21 cellular contexts compared by ENCODE assay signal in genomic region chr7:129688503-129689222, GRCh38.
A peak's percentile ranks its signal among the peaks of the same experiment; 100 is the strongest.
DNase-seq lines count a peak whose midpoint lies in the region; ATAC-seq and TF ChIP-seq lines count a peak whose summit lies in the region.
"Had no signal": no experiment of that assay in that cellular context is flagged by ENCODE, and none has a peak within 500 bp of the region (broad histone marks: within the 10 kb centered on the region; RNA-seq: fewer than 3 reads in every experiment).

No MANE protein-coding gene starts in this region.

- intact Hi-C loops in CD14-positive monocyte (cut with micrococcal nuclease), result no loop called here
- intact Hi-C loops in Right ventricle myocardium inferior (cut with DNase I), result no loop called here
- intact Hi-C loops in MCF 10A (cut with micrococcal nuclease), result no loop called here

- POLR2A ChIA-PET in MCF 10A (lab: Yijun Ruan, JAX), result interaction anchor here (0.7 kb wide), 1 partner anchor 300 kb away, joined by 3 read pairs; no protein-coding TSS in a partner anchor

- H3K36me3 Mint-ChIP-seq in CD14-positive monocyte, result peaks cover 58 to 59% of the 10 kb centered on the region in 2 donors
- H3K36me3 Mint-ChIP-seq in osteocyte (ENCODE audit: unreplicated experiment), result peaks cover 28% of the 10 kb centered on the region
- H3K36me3 Mint-ChIP-seq in MCF 10A (ENCODE audit: insufficient read depth, unreplicated experiment), result peaks cover 25% of the 10 kb centered on the region

- H3K4me1 Mint-ChIP-seq in CD14-positive monocyte, result peaks cover 2% of the 10 kb centered on the region
- H3K4me1 Mint-ChIP-seq in osteocyte (ENCODE audit: unreplicated experiment), result peaks cover 19% of the 10 kb centered on the region
- H3K4me1 Mint-ChIP-seq in MCF 10A (ENCODE audit: insufficient read depth, unreplicated experiment), result peaks cover 21% of the 10 kb centered on the region

- no peaks in the 10 kb centered on the region for H3K9me3 Mint-ChIP-seq in CD14-positive monocyte
- H3K9me3 Mint-ChIP-seq in osteocyte (ENCODE audit: unreplicated experiment), result no peaks in the 10 kb centered on the region
- H3K9me3 Mint-ChIP-seq in MCF 10A (ENCODE audit: unreplicated experiment), result no peaks in the 10 kb centered on the region
- H3K9me3 Mint-ChIP-seq: CD4-positive, alpha-beta T cell; IgD-negative memory B cell had no signal

- no TSS peak for BruUV-seq in MCF 10A (replicated peaks; lab: Mats Ljungman, UMichigan)

- H3K4me3 Mint-ChIP-seq in CD14-positive monocyte (no peak overlapping the region), osteocyte (ENCODE audit: unreplicated experiment) (no peak overlapping the region), MCF 10A (ENCODE audit: unreplicated experiment) (no peak overlapping the region)
- H3K4me3 Mint-ChIP-seq: CD4-positive, alpha-beta T cell; IgD-negative memory B cell had no signal

- H3K27me3 Mint-ChIP-seq in CD14-positive monocyte (ENCODE audit: low read depth in 3 of 3), result no peaks in the 10 kb centered on the region
- H3K27me3 Mint-ChIP-seq in osteocyte (ENCODE audit: unreplicated experiment), result no peaks in the 10 kb centered on the region
- no peaks in the 10 kb centered on the region for H3K27me3 Mint-ChIP-seq in MCF 10A (ENCODE audit: insufficient read depth, unreplicated experiment)
- H3K27me3 Mint-ChIP-seq: CD4-positive, alpha-beta T cell; IgD-negative memory B cell had no signal

- H3K4me1 ChIP-seq in adipocyte (ENCODE audit: control insufficient read depth, insufficient read depth, low read length), result no peaks in the 10 kb centered on the region
- H3K4me1 ChIP-seq: BLaER1 had no signal

- peaks cover 25% of the 10 kb centered on the region for H3K36me3 ChIP-seq in adipocyte (ENCODE audit: control insufficient read depth, insufficient read depth, low read length, severe bottlenecking)

- ATAC-seq in Right ventricle myocardium inferior, result no peak

- H3K27ac Mint-ChIP-seq in CD14-positive monocyte (peak overlapping the region in 4 of 7 donors; percentile 21 to 61 (median 41)), osteocyte (ENCODE audit: unreplicated experiment) (peak overlapping the region; percentile 6), MCF 10A (ENCODE audit: low read depth, unreplicated experiment) (no peak overlapping the region)
- H3K27ac Mint-ChIP-seq: CD4-positive, alpha-beta T cell; IgD-negative memory B cell had no signal

- H3K9ac ChIP-seq in adipocyte (ENCODE audit: low read length), result no peak overlapping the region
- H3K9ac ChIP-seq: BLaER1 had no signal

- no peak for TF ChIP-seq CTCF in CD14-positive monocyte (IDR thresholded peaks at IDR 0.05)
- no peak for TF ChIP-seq CTCF in osteocyte (IDR thresholded peaks at IDR 0.05)
- no peak for TF ChIP-seq CTCF in MCF 10A (IDR thresholded peaks at IDR 0.05; ENCODE audit: unreplicated experiment)

- CTCF ChIA-PET in MCF 10A (lab: Yijun Ruan, JAX), result interaction anchor here (0.6 kb wide), 1 partner anchor 51 kb away, joined by 3 read pairs; no protein-coding TSS in a partner anchor

- no peaks in the 10 kb centered on the region for H3K27me3 ChIP-seq in adipocyte (replicated peaks; ENCODE audit: control insufficient read depth, insufficient read depth, low read length)
- H3K27me3 ChIP-seq: BLaER1 had no signal

- H3K9me3 ChIP-seq in adipocyte (ENCODE audit: control insufficient read depth, low read length), result no peaks in the 10 kb centered on the region
- H3K9me3 ChIP-seq: BLaER1 had no signal

- no peak overlapping the region for H3K4me3 ChIP-seq in adipocyte (ENCODE audit: low read length)
- H3K4me3 ChIP-seq: BLaER1 had no signal

- DNase-seq in CD14-positive monocyte (ENCODE audit: low spot score) (no peak), adipocyte (ENCODE audit: low read depth) (peak; percentile 53), fibroblast of gingiva (ENCODE audit: low read depth) (peak; percentile 27), osteocyte (ENCODE audit: extremely low spot score, unreplicated experiment) (no peak), mesenteric fat pad (ENCODE audit: low spot score) (no peak), Right ventricle myocardium inferior (ENCODE audit: missing footprints) (no peak), MCF 10A (ENCODE audit: unreplicated experiment) (no peak)
- DNase-seq: CD4-positive, alpha-beta T cell; COR-L47; DMS53; H7; NCI-H1092 treated with DMSO at 0.1 percent for 48 hours; NCI-H1436; NCI-H187; NCI-H2081 treated with DMSO at 0.1 percent for 48 hours; NCI-H524 treated with DMSO at 0.1 percent for 48 hours; NCI-H82; RPMI8226; SHP77 had no signal

Comparison
In these comparisons a context has a peak if more than half of its experiments do, and no peak if none do; other contexts are left out.
1. DNase-seq: peak in adipocyte (single experiment) and fibroblast of gingiva (single experiment); none in CD14-positive monocyte (single experiment), osteocyte (single experiment), mesenteric fat pad (single experiment), Right ventricle myocardium inferior (single experiment) and MCF 10A (single experiment).